In genomic region chr5:160008529-160008876, GRCh38 we compare ENCODE assay signal across 7 cellular contexts. TPM values are rescaled to one million over a fixed set of nuclear protein-coding genes. Genes with fewer than 3 reads are reported as not detected.
A peak's percentile ranks its signal among the peaks of the same experiment; 100 is the strongest.
DNase-seq lines count a peak whose midpoint lies in the region; ATAC-seq, FAIRE-seq and TF ChIP-seq lines count a peak whose summit lies in the region.
"Not testable (repeated sequence)": the region's sequence is repeated elsewhere in the genome, so short reads cannot be mapped to it uniquely, and the experiment has no call there.

No MANE protein-coding gene starts in this region.

- H3K4me3 ChIP-seq in Panc1 (ENCODE audit: low read depth in 2 of 2, low read length in 2 of 2): peak overlapping the region; percentile 94 to 98
- not testable (repeated sequence) for H3K4me3 ChIP-seq in GM12878; naive thymus-derived CD4-positive, alpha-beta T cell (ENCODE audit: low read length)
- peak overlapping the region; percentile 67 to 93 (median 86) for H3K4me3 ChIP-seq in skin epidermis

- not testable (repeated sequence) for H3K27me3 ChIP-seq in Panc1 (ENCODE audit: control insufficient read depth, insufficient read depth, low read length); GM12878 (replicated peaks in 1 of 2; ENCODE audit: control insufficient read depth in 2 of 2, insufficient read depth in 2 of 2, low read length in 1 of 2); naive thymus-derived CD4-positive, alpha-beta T cell (ENCODE audit: control insufficient read depth in 2 of 2, insufficient read depth in 2 of 2, low read length in 2 of 2)

- in situ Hi-C loops in Panc1 (cut with HindIII; ENCODE audit: low pct_unique_long_range_greater_than_20kb, low sequenced_read_pairs); GM12878 (cut with MboI): not testable (repeated sequence)

- RAD21 ChIA-PET in GM12878 (lab: Charles Lee; ENCODE audit: unreplicated experiment): interaction anchor here (1.0 to 1.6 kb wide), 3 partner anchors 13 to 191 kb away, joined by 3 to 10 read pairs (median 4); no protein-coding TSS in a partner anchor

- peak overlapping the region in 9 of 10 donors; percentile 10 to 99 (median 95) for H3K4me3 Mint-ChIP-seq in naive thymus-derived CD4-positive, alpha-beta T cell

- peak overlapping the region; percentile 90 for H2AFZ ChIP-seq in GM12878 (ENCODE audit: control insufficient read depth, low read depth, low read length)

- TF ChIP-seq EP300 in GM12878 (IDR thresholded peaks at IDR 0.05; ENCODE audit: borderline replicate concordance in 1 of 2, control insufficient read depth in 1 of 2, low read depth in 2 of 2, low read length in 2 of 2): not testable (repeated sequence)

- peak overlapping the region; percentile 13 to 99 (median 91) for H3K27ac Mint-ChIP-seq in naive thymus-derived CD4-positive, alpha-beta T cell

- H3K79me2 ChIP-seq in GM12878 (ENCODE audit: control insufficient read depth, insufficient read depth, low read length): peaks cover 28% of the 10 kb centered on the region

- H3K36me3 ChIP-seq in Panc1 (ENCODE audit: control insufficient read depth, insufficient read depth, low read length): peaks cover 23% of the 10 kb centered on the region
- H3K36me3 ChIP-seq in GM12878 (ENCODE audit: control insufficient read depth in 2 of 2, insufficient read depth in 2 of 2, low read length in 1 of 2); naive thymus-derived CD4-positive, alpha-beta T cell (ENCODE audit: control insufficient read depth in 2 of 3, insufficient read depth in 3 of 3, low read length in 3 of 3): not testable (repeated sequence)

- FAIRE-seq in GM12878 (lab: Jason Lieb, UNC): not testable (repeated sequence)

- not testable (repeated sequence) for BruUV-seq in Panc1 (replicated peaks; lab: Mats Ljungman, UMichigan); GM12878 (replicated peaks; lab: Mats Ljungman, UMichigan)

- not testable (repeated sequence) for H3K9me3 Mint-ChIP-seq in naive thymus-derived CD4-positive, alpha-beta T cell

- ATAC-seq in GM19328 (IDR thresholded peaks at IDR 0.05; ENCODE audit: unreplicated experiment) (peak; percentile 20), HG03025 (IDR thresholded peaks at IDR 0.05; ENCODE audit: low FRiP score, unreplicated experiment) (peak; percentile 9), GM12878 (peak; percentile 7), Right ventricle myocardium superior (ENCODE audit: poor library complexity) (peak; percentile 52)
- not testable (repeated sequence) for ATAC-seq in Panc1
- peak; percentile 1 for ATAC-seq in naive thymus-derived CD4-positive, alpha-beta T cell

- H3K27me3 Mint-ChIP-seq in naive thymus-derived CD4-positive, alpha-beta T cell: not testable (repeated sequence)

- 80% methylated on average over 14 of the region's 14 CpGs for WGBS in GM12878 (ENCODE audit: insufficient coverage, insufficient replicate concordance, low lambda C conversion rate, missing lambda C conversion rate)

- H3K9me3 ChIP-seq in Panc1 (ENCODE audit: control insufficient read depth, insufficient read depth, low read depth, low read length); GM12878 (replicated peaks; ENCODE audit: control insufficient read depth, insufficient read depth, low read length); naive thymus-derived CD4-positive, alpha-beta T cell (ENCODE audit: control insufficient read depth in 2 of 3, low read length in 3 of 3): not testable (repeated sequence)

- H3K36me3 Mint-ChIP-seq in naive thymus-derived CD4-positive, alpha-beta T cell: peaks cover 0 to 16% (median 12%) of the 10 kb centered on the region in 5 donors

- CTCF ChIA-PET in Panc1 (lab: Charles Lee) (interaction anchor here (2.3 kb wide), 1 partner anchor 13 kb away, joined by 12 read pairs; no protein-coding TSS in a partner anchor), GM12878 (lab: Yijun Ruan, JAX) (interaction anchor here (0.7 to 7.3 kb wide), 3 partner anchors 13 to 556 kb away, joined by 3 to 63 read pairs (median 4); no protein-coding TSS in a partner anchor)
- CTCF ChIA-PET in naive thymus-derived CD4-positive, alpha-beta T cell (lab: Charles Lee): interaction anchor here (1.1 to 2.1 kb wide), 2 partner anchors 11 to 13 kb away, joined by 5 to 12 read pairs; no protein-coding TSS in a partner anchor

- POLR2A ChIA-PET in Panc1 (lab: Charles Lee): not testable (repeated sequence)
- POLR2A ChIA-PET in GM12878 (lab: Charles Lee): interaction anchor here (0.5 to 1.6 kb wide), 4 partner anchors 14 to 411 kb away, joined by 3 to 4 read pairs (median 4); partner anchors contain the start of genes PWWP2A and SLU7
- POLR2A ChIA-PET in naive thymus-derived CD4-positive, alpha-beta T cell (lab: Charles Lee): interaction anchor here (1.0 to 2.7 kb wide), 5 partner anchors 13 to 801 kb away, joined by 4 to 8 read pairs (median 6); partner anchors contain the start of genes PWWP2A and SLU7

- H3K27ac ChIP-seq in Panc1 (ENCODE audit: low read length): peak overlapping the region; percentile 60; the same call in 1 of the 2 replicates
- H3K27ac ChIP-seq in GM12878 (ENCODE audit: control insufficient read depth, insufficient read depth): not testable (repeated sequence)
- peak overlapping the region; percentile 85 for H3K27ac ChIP-seq in naive thymus-derived CD4-positive, alpha-beta T cell (ENCODE audit: low read depth, low read length)
- H3K27ac ChIP-seq in skin epidermis: peak overlapping the region in 3 of 21 experiments; percentile 76 to 91 (median 89)

- DNase-seq in Panc1 (ENCODE audit: low read depth, low spot score); GM12878 (ENCODE audit: low read depth, low spot score); Right ventricle myocardium superior: not testable (repeated sequence)
- peak in 2 of 9 donors; percentile 16 to 27 for DNase-seq in naive thymus-derived CD4-positive, alpha-beta T cell

- not testable (repeated sequence) for TF ChIP-seq RAD21 in GM12878 (IDR thresholded peaks at IDR 0.05; ENCODE audit: insufficient read depth, low read depth, low read length)

- H3K9ac ChIP-seq in GM12878 (ENCODE audit: control insufficient read depth, insufficient read depth, low read length): not testable (repeated sequence)

- intact Hi-C loops in Panc1 (cut with micrococcal nuclease; ENCODE audit: unreplicated experiment); GM12878 (cut with micrococcal nuclease; ENCODE audit: unreplicated experiment); Right ventricle myocardium superior (cut with DNase I): not testable (repeated sequence)
- intact Hi-C loops in naive thymus-derived CD4-positive, alpha-beta T cell (cut with micrococcal nuclease): loop anchor here in 1 of 2 donors (2.0 to 5.0 kb wide), 2 partner anchors 671 to 800 kb away; partner anchors contain the start of gene RNF145

- H3K4me1 ChIP-seq in Panc1 (ENCODE audit: control insufficient read depth, insufficient read depth, low read length): peaks cover 15% of the 10 kb centered on the region
- not testable (repeated sequence) for H3K4me1 ChIP-seq in GM12878 (ENCODE audit: control insufficient read depth, insufficient read depth, low read length)
- H3K4me1 ChIP-seq in naive thymus-derived CD4-positive, alpha-beta T cell (ENCODE audit: control insufficient read depth in 2 of 2, insufficient read depth in 2 of 2, low read length in 2 of 2): peaks cover 9 to 13% of the 10 kb centered on the region in 2 donors

- TF ChIP-seq POLR2A in GM12878 (IDR thresholded peaks at IDR 0.05; ENCODE audit: low read depth, low read length): not testable (repeated sequence)

- H3K4me2 ChIP-seq in GM12878 (ENCODE audit: control insufficient read depth, insufficient read depth): not testable (repeated sequence)

- SMC1A ChIA-PET in GM12878 (lab: Charles Lee; ENCODE audit: uncharacterized antibody, unreplicated experiment): interaction anchor here (0.8 to 3.5 kb wide), 5 partner anchors 10 to 835 kb away, joined by 3 to 18 read pairs (median 4); no protein-coding TSS in a partner anchor

- TF ChIP-seq CTCF in Panc1 (IDR thresholded peaks at IDR 0.05); GM12878 (IDR thresholded peaks at IDR 0.05 in 2 of 3, conservative IDR thresholded peaks at IDR 0.05 in 1 of 3; ENCODE audit: control insufficient read depth in 2 of 3, extremely low read depth in 1 of 3, insufficient read depth in 1 of 3, low read depth in 3 of 3, low read length in 3 of 3): not testable (repeated sequence)

- H4K20me1 ChIP-seq in GM12878 (ENCODE audit: control insufficient read depth, insufficient read depth): not testable (repeated sequence)

- H3K4me1 Mint-ChIP-seq in naive thymus-derived CD4-positive, alpha-beta T cell: peaks cover 19 to 40% (median 31%) of the 10 kb centered on the region in 7 donors

RNA-seq across cellular contexts. Expression of gene TTC1, which starts 0.4 kb away (rescaled TPM):
- total RNA-seq in Panc1 (2021; ENCODE audit: unreplicated experiment): 67.6 TPM
- 67.7 TPM for polyA plus RNA-seq in Panc1 (2012; ENCODE audit: insufficient read length)
- 23.0 and 24.6 TPM in 2 replicates for total RNA-seq in GM12878 (2013; cell fraction: nucleolus; rRNA removed)
- 58.1 and 60.7 TPM in 2 replicates for total RNA-seq in GM12878 (2014; rRNA removed)
- 84.5 and 85.1 TPM in 2 replicates for total RNA-seq in GM12878 (2014; rRNA removed; fragmentation: Illumina TruSeq; extraction: Trizol)
- total RNA-seq in GM12878 (2021): 54.5 and 57.8 TPM in 2 replicates
- 33.9 TPM for polyA plus RNA-seq in GM12878 (2011; ENCODE audit: low read depth)
- 46.6 and 62.4 TPM in 2 replicates for polyA plus RNA-seq in GM12878 (2011; rRNA removed)
- 25.8 and 31.5 TPM in 2 replicates for polyA plus RNA-seq in GM12878 (2011; cell fraction: cytosol; rRNA removed)
- 13.8 and 18.1 TPM in 2 replicates for polyA plus RNA-seq in GM12878 (2011; cell fraction: nucleus; rRNA removed)
- 47.0 and 47.8 TPM in 2 replicates for polyA plus RNA-seq in GM12878 (2012)
- 132 and 155 TPM in 2 replicates for polyA plus RNA-seq in GM12878 (2014; fragmentation: Illumina TruSeq; extraction: Trizol)
- 100 to 1,000 TPM; 132 to 160 TPM for polyA plus RNA-seq in GM12878 (2014; fragmentation: Nextera tagmentation; extraction: Ambion mirVana)
- polyA plus RNA-seq in GM12878 (2014; rRNA removed): 69.6 and 74.0 TPM in 2 replicates
- 100 to 1,000 TPM in 1 of 2 experiments, 10 to 100 TPM in 1; 99.5 to 103 TPM for polyA plus RNA-seq in GM12878 (2016; fragmentation: Nextera tagmentation; extraction: Ambion mirVana)
- 30.9 and 34.4 TPM in 2 replicates for polyA minus RNA-seq in GM12878 (2011; rRNA and poly(A)+ RNA removed)
- 8.7 and 12.1 TPM in 2 replicates for polyA minus RNA-seq in GM12878 (2011; cell fraction: cytosol; rRNA and poly(A)+ RNA removed)
- polyA minus RNA-seq in GM12878 (2011; cell fraction: nucleus; rRNA and poly(A)+ RNA removed): 6.8 and 11.9 TPM in 2 replicates
- 108 TPM for total RNA-seq in Right ventricle myocardium superior
- 10 to 100 TPM; 24.3 to 56.5 (median 41.7) TPM for total RNA-seq in naive thymus-derived CD4-positive, alpha-beta T cell
- 10 to 100 TPM; 78.2 to 86.4 TPM for polyA plus RNA-seq in naive thymus-derived CD4-positive, alpha-beta T cell
